Comparison of ENCODE assay signal across 25 cellular contexts in genomic region chr22:44930016-44930710, GRCh38.
DNase-seq lines count a peak whose midpoint lies in the region; ATAC-seq, FAIRE-seq and TF ChIP-seq lines count a peak whose summit lies in the region.
"Had no signal": no experiment of that assay in that cellular context is flagged by ENCODE, and none has a peak within 500 bp of the region (broad histone marks: within the 10 kb centered on the region; RNA-seq: fewer than 3 reads in every experiment).

No MANE protein-coding gene starts in this region.

- H4K20me1 ChIP-seq in neural cell (ENCODE audit: insufficient read depth): no peaks in the 10 kb centered on the region

- H3K4me3 Mint-ChIP-seq in effector memory CD8-positive, alpha-beta T cell: no peak overlapping the region
- H3K4me3 Mint-ChIP-seq: CD8-positive, alpha-beta T cell had no signal

- peaks cover 0 to 3% of the 10 kb centered on the region in 2 donors for H3K4me1 Mint-ChIP-seq in effector memory CD8-positive, alpha-beta T cell (ENCODE audit: low read depth in 2 of 2)

- POLR2A ChIA-PET in RWPE1 (lab: Yijun Ruan, JAX; ENCODE audit: low non-redundant PET): no interaction called here

- no peaks in the 10 kb centered on the region for H3K36me3 ChIP-seq in neural cell (ENCODE audit: insufficient read depth, low read length)

- H3K36me3 Mint-ChIP-seq in effector memory CD8-positive, alpha-beta T cell (ENCODE audit: insufficient read depth): peaks cover 3% of the 10 kb centered on the region
- H3K36me3 Mint-ChIP-seq: CD8-positive, alpha-beta T cell had no signal

- H3K27me3 ChIP-seq in neural cell (ENCODE audit: insufficient read depth, low read depth, low read length): no peaks in the 10 kb centered on the region

- no peak for TF ChIP-seq POLR2A in H54 (IDR thresholded peaks at IDR 0.05; ENCODE audit: low read depth, low read length)

- H3K9ac ChIP-seq in neural cell (ENCODE audit: low read length): no peak overlapping the region

- H3F3A ChIP-seq in neural cell (ENCODE audit: insufficient read depth, low read length, poor library complexity, severe bottlenecking): no peaks in the 10 kb centered on the region

- H3K27ac Mint-ChIP-seq in effector memory CD8-positive, alpha-beta T cell: no peak overlapping the region
- H3K27ac Mint-ChIP-seq: CD8-positive, alpha-beta T cell had no signal

- H3K9me3 Mint-ChIP-seq in effector memory CD8-positive, alpha-beta T cell: no peaks in the 10 kb centered on the region
- H3K9me3 Mint-ChIP-seq: CD8-positive, alpha-beta T cell had no signal

- no peaks in the 10 kb centered on the region for H3K9me3 ChIP-seq in neural cell (ENCODE audit: low read length)
- H3K9me3 ChIP-seq: A549 had no signal

- H3K27ac ChIP-seq in neural cell (ENCODE audit: low read length): peak overlapping the region; percentile 52
- no peak overlapping the region for H3K27ac ChIP-seq in RWPE1
- H3K27ac ChIP-seq: A549, HL-60 had no signal

- peaks cover 17 to 80% of the 10 kb centered on the region in 2 donors for H3K27me3 Mint-ChIP-seq in effector memory CD8-positive, alpha-beta T cell

- no peak for FAIRE-seq in H54 (lab: Jason Lieb, UNC)
- FAIRE-seq: A549, GM12891 had no signal

- ATAC-seq in left cardiac atrium: peak; percentile 22 to 24
- no peak for ATAC-seq in effector memory CD8-positive, alpha-beta T cell (replicated peaks)
- ATAC-seq: A549; CD8-positive, alpha-beta T cell had no signal

- no peak overlapping the region for H3K4me3 ChIP-seq in neural cell (ENCODE audit: low read length)
- H3K4me3 ChIP-seq: A549 had no signal

- no peak for TF ChIP-seq RAD21 in neural cell (conservative IDR thresholded peaks at IDR 0.05)

- TF ChIP-seq CTCF in neural cell (IDR thresholded peaks at IDR 0.05; ENCODE audit: poor library complexity, severe bottlenecking) (no peak), RWPE1 (conservative IDR thresholded peaks at IDR 0.05; ENCODE audit: low read depth) (no peak)

- H2AFZ ChIP-seq in neural cell (ENCODE audit: low read depth, low read length): no peak overlapping the region

- no peak overlapping the region for H3K4me2 ChIP-seq in neural cell (ENCODE audit: low read length)
- H3K4me2 ChIP-seq: A549 had no signal

- peak; percentile 13 for DNase-seq in H54 (ENCODE audit: insufficient read length, low spot score)
- DNase-seq in NCI-H526 treated with DMSO at 0.1 percent for 48 hours (lab: John Stamatoyannopoulos, UW): peak; percentile 78
- no peak for DNase-seq in left cardiac atrium
- no peak for DNase-seq in activated CD8-positive, alpha-beta memory T cell treated with anti-CD3 and anti-CD28 coated beads, Interleukin-2, amount 50 U/mL, for 48 hours
- no peak for DNase-seq in NCI-H1417 (lab: John Stamatoyannopoulos, UW)
- DNase-seq in RWPE1 (ENCODE audit: low spot score): no peak
- DNase-seq in effector memory CD8-positive, alpha-beta T cell: no peak
- DNase-seq: AML-193; CD8-positive, alpha-beta T cell; DMS 273 treated with DMSO at 0.1 percent for 48 hours; DMS79; EL; GDM1; GOT3; HCEC 1CT; Karpas-422; NCI-H1092 treated with DMSO at 0.1 percent for 48 hours; NCI-H1436 treated with DMSO at 0.1 percent for 48 hours; NCI-H187 treated with DMSO at 0.1 percent for 48 hours; NCI-H524 treated with DMSO at 0.1 percent for 48 hours; RPMI8226 had no signal

- no peaks in the 10 kb centered on the region for H3K9me2 ChIP-seq in neural cell (ENCODE audit: insufficient read depth, low read length)

- intact Hi-C loops in left cardiac atrium (cut with DNase I): no loop called here

- CTCF ChIA-PET in RWPE1 (lab: Yijun Ruan, JAX): interaction anchor here (0.8 kb wide), 1 partner anchor 108 kb away, joined by 5 read pairs; no protein-coding TSS in a partner anchor

- TF ChIP-seq EP300 in neural cell (conservative IDR thresholded peaks at IDR 0.05; ENCODE audit: poor library complexity, severe bottlenecking): no peak

- peaks cover 29% of the 10 kb centered on the region for H3K79me2 ChIP-seq in neural cell (replicated peaks; ENCODE audit: insufficient read depth, low read length)

TF ChIP-seq in neural cell, 6 proteins besides CTCF, POLR2A, EP300 and RAD21:
- TF ChIP-seq REST (IDR thresholded peaks at IDR 0.05; ENCODE audit: borderline replicate concordance) (no peak), EZH2 (IDR thresholded peaks at IDR 0.05; ENCODE audit: borderline replicate concordance, insufficient read depth, low read length, poor library complexity, severe bottlenecking) (no peak), TAF1 (IDR thresholded peaks at IDR 0.05; ENCODE audit: low read depth) (no peak), POLR2AphosphoS5 (IDR thresholded peaks at IDR 0.05) (no peak), SMC3 (conservative IDR thresholded peaks at IDR 0.05; ENCODE audit: poor library complexity) (no peak), MXI1 (conservative IDR thresholded peaks at IDR 0.05; ENCODE audit: poor library complexity, severe bottlenecking) (no peak)

Comparison
In these comparisons a context has a peak if more than half of its experiments do, and no peak if none do; other contexts are left out.
1. DNase-seq: peak in H54 (single experiment) and NCI-H526 treated with DMSO at 0.1 percent for 48 hours (single experiment); none in left cardiac atrium (single experiment), activated CD8-positive, alpha-beta memory T cell treated with anti-CD3 and anti-CD28 coated beads, Interleukin-2, amount 50 U/mL, for 48 hours (single experiment), NCI-H1417 (0 of 3), RWPE1 (single experiment) and effector memory CD8-positive, alpha-beta T cell (0 of 3).